In genomic region chr5:34585601-34586104, GRCh38 we compare ENCODE assay signal across 1 cellular context.
TF ChIP-seq lines count a peak whose summit lies in the region.

No MANE protein-coding gene starts in this region.

TF ChIP-seq in HepG2, 621 proteins besides CTCF, POLR2A, EP300 and RAD21 (continued from another document and continues in another):
- TF ChIP-seq ZSCAN21 (CRISPR knock-in tag; IDR thresholded peaks at IDR 0.05; ENCODE audit: borderline replicate concordance) (no peak), ZC3H13 (CRISPR knock-in tag; IDR thresholded peaks at IDR 0.05) (no peak), ATRX (CRISPR knock-in tag; IDR thresholded peaks at IDR 0.05; ENCODE audit: borderline replicate concordance) (no peak), JDP2 (CRISPR knock-in tag; IDR thresholded peaks at IDR 0.05; ENCODE audit: borderline replicate concordance) (no peak), ZNF839 (CRISPR knock-in tag; IDR thresholded peaks at IDR 0.05; ENCODE audit: borderline replicate concordance) (no peak), PBX3 (CRISPR knock-in tag; IDR thresholded peaks at IDR 0.05; ENCODE audit: borderline replicate concordance) (no peak), SSRP1 (CRISPR knock-in tag; IDR thresholded peaks at IDR 0.05) (peak; percentile 41; the same call in 1 of the 2 replicates), ZNF44 (CRISPR knock-in tag; IDR thresholded peaks at IDR 0.05) (no peak), NFYC (CRISPR knock-in tag; IDR thresholded peaks at IDR 0.05) (no peak), DDIT3 (CRISPR knock-in tag; IDR thresholded peaks at IDR 0.05) (no peak), ZNF776 (CRISPR knock-in tag; IDR thresholded peaks at IDR 0.05) (no peak), YEATS2 (CRISPR knock-in tag; IDR thresholded peaks at IDR 0.05; ENCODE audit: borderline replicate concordance) (no peak; the same call in 1 of the 2 replicates), ZIK1 (CRISPR knock-in tag; IDR thresholded peaks at IDR 0.05; ENCODE audit: borderline replicate concordance, low read depth) (no peak), MIER3 (CRISPR knock-in tag; IDR thresholded peaks at IDR 0.05; ENCODE audit: borderline replicate concordance) (peak; percentile 63; the same call in 1 of the 2 replicates), DNMT3B (CRISPR knock-in tag; conservative IDR thresholded peaks at IDR 0.05) (no peak), ZNF362 (CRISPR knock-in tag; IDR thresholded peaks at IDR 0.05; ENCODE audit: borderline replicate concordance) (no peak), KAT2B (IDR thresholded peaks at IDR 0.05; ENCODE audit: borderline replicate concordance, low read depth, low read length) (no peak), TP53 (CRISPR knock-in tag; conservative IDR thresholded peaks at IDR 0.05) (no peak), MYNN (CRISPR knock-in tag; IDR thresholded peaks at IDR 0.05; ENCODE audit: low read depth) (no peak), ZNF430 (CRISPR knock-in tag; IDR thresholded peaks at IDR 0.05) (no peak), ZNF256 (CRISPR knock-in tag; conservative IDR thresholded peaks at IDR 0.05) (no peak), MAX (IDR thresholded peaks at IDR 0.05) (no peak), KDM6A (CRISPR knock-in tag; IDR thresholded peaks at IDR 0.05; ENCODE audit: low read depth) (peak; percentile 59; the same call in 1 of the 2 replicates), NFE2L2 (IDR thresholded peaks at IDR 0.05; ENCODE audit: low read length) (no peak), THAP11 (CRISPR knock-in tag; IDR thresholded peaks at IDR 0.05) (no peak), FOXJ3 (CRISPR knock-in tag; IDR thresholded peaks at IDR 0.05; ENCODE audit: borderline replicate concordance) (0 out of 2 replicates have a peak, but pooled peaks have one; percentile 19), RBAK (CRISPR knock-in tag; IDR thresholded peaks at IDR 0.05) (no peak), ZNF331 (CRISPR knock-in tag; IDR thresholded peaks at IDR 0.05) (no peak), ZNF552 (CRISPR knock-in tag; IDR thresholded peaks at IDR 0.05; ENCODE audit: borderline replicate concordance) (no peak), ZNF646 (CRISPR knock-in tag; IDR thresholded peaks at IDR 0.05) (no peak), SRSF4 (IDR thresholded peaks at IDR 0.05; ENCODE audit: low read depth, low read length, poor library complexity, severe bottlenecking) (no peak), IKZF5 (CRISPR knock-in tag; IDR thresholded peaks at IDR 0.05) (0 out of 2 replicates have a peak, but pooled peaks have one; percentile 20), TEF (CRISPR knock-in tag; IDR thresholded peaks at IDR 0.05) (no peak), ZNF660 (CRISPR knock-in tag; IDR thresholded peaks at IDR 0.05; ENCODE audit: borderline replicate concordance, low read depth) (no peak), ZNF207 (IDR thresholded peaks at IDR 0.05; ENCODE audit: borderline replicate concordance) (no peak), ZNF75D (CRISPR knock-in tag; IDR thresholded peaks at IDR 0.05; ENCODE audit: borderline replicate concordance) (no peak), ARNTL (CRISPR knock-in tag; IDR thresholded peaks at IDR 0.05) (no peak), NR2F6 (IDR thresholded peaks at IDR 0.05) (no peak), NR2F6 (CRISPR knock-in tag; IDR thresholded peaks at IDR 0.05) (peak; percentile 20; the same call in 1 of the 2 replicates), PCBP2 (optimal IDR thresholded peaks at IDR 0.05; ENCODE audit: low read depth, low read length, poor library complexity, severe bottlenecking) (no peak), SYNCRIP (IDR thresholded peaks at IDR 0.05; ENCODE audit: insufficient read depth, low read depth, low read length) (no peak), ARID5B (CRISPR knock-in tag; IDR thresholded peaks at IDR 0.05) (peak; percentile 74), AHR (CRISPR knock-in tag; IDR thresholded peaks at IDR 0.05) (no peak), SIX1 (CRISPR knock-in tag; IDR thresholded peaks at IDR 0.05; ENCODE audit: borderline replicate concordance) (no peak), CHD4 (IDR thresholded peaks at IDR 0.05; ENCODE audit: borderline replicate concordance, low read length) (no peak)
